ENCODE assay signal across 1 cellular context in genomic region chr11:107683807-107684206, GRCh38.
TF ChIP-seq lines count a peak whose summit lies in the region.

No MANE protein-coding gene starts in this region.

TF ChIP-seq in K562, 482 proteins besides CTCF, POLR2A, EP300 and RAD21 (continued from another document):
- no peak for TF ChIP-seq MBD1 (CRISPR knock-in tag; IDR thresholded peaks at IDR 0.05)
- TF ChIP-seq CTBP1 (IDR thresholded peaks at IDR 0.05; ENCODE audit: borderline replicate concordance): no peak
- no peak for TF ChIP-seq ZNF655 (CRISPR knock-in tag; IDR thresholded peaks at IDR 0.05)
- no peak for TF ChIP-seq EHMT2 (IDR thresholded peaks at IDR 0.05)
- no peak for TF ChIP-seq TEAD2 (tag; IDR thresholded peaks at IDR 0.05)
- TF ChIP-seq CBX5 (IDR thresholded peaks at IDR 0.05; ENCODE audit: borderline replicate concordance, low read depth): no peak
- TF ChIP-seq MXD1 (CRISPR knock-in tag; IDR thresholded peaks at IDR 0.05; ENCODE audit: borderline replicate concordance, poor library complexity, severe bottlenecking): no peak
